12 cellular contexts compared by ENCODE assay signal in genomic region chr5:175460126-175460525, GRCh38. TPM values are rescaled to one million over a fixed set of nuclear protein-coding genes. Genes with fewer than 3 reads are reported as not detected.
A peak's percentile ranks its signal among the peaks of the same experiment; 100 is the strongest.
DNase-seq lines count a peak whose midpoint lies in the region; ATAC-seq, FAIRE-seq and TF ChIP-seq lines count a peak whose summit lies in the region.
"Had no signal": no experiment of that assay in that cellular context is flagged by ENCODE, and none has a peak within 500 bp of the region (broad histone marks: within the 10 kb centered on the region; RNA-seq: fewer than 3 reads in every experiment).

No MANE protein-coding gene starts in this region.

- H3K36me3 ChIP-seq in psoas muscle (ENCODE audit: insufficient read depth in 1 of 2, low read depth in 1 of 2): no peaks in the 10 kb centered on the region
- H3K36me3 ChIP-seq: SJSA1 had no signal

- intact Hi-C loops in psoas muscle (cut with DNase I): loop anchor here in 1 of 2 donors (5.0 kb wide), 1 partner anchor 508 kb away; no protein-coding TSS in a partner anchor

- TF ChIP-seq CTCF in NB4 (IDR thresholded peaks at IDR 0.05; ENCODE audit: low read depth, low read length) (peak; percentile 16), cardiac fibroblast (IDR thresholded peaks at IDR 0.05; ENCODE audit: low read depth, low read length) (peak; percentile 14), psoas muscle (IDR thresholded peaks at IDR 0.05) (peak; percentile 10)

- DNase-seq in NCI-H187 (lab: John Stamatoyannopoulos, UW) (peak; percentile 25 to 28), NCI-H187 treated with DMSO at 0.1 percent for 48 hours (lab: John Stamatoyannopoulos, UW) (no peak), NB4 (ENCODE audit: low read depth) (no peak), cardiac fibroblast (ENCODE audit: low read depth in 2 of 2) (peak; percentile 20 to 29), psoas muscle (no peak), activated T-cell treated with anti-CD3 and anti-CD28 coated beads for 4 hours (no peak), frontal cortex (ENCODE audit: low spot score in 2 of 2) (no peak)
- DNase-seq: cortex of kidney had no signal

- no peak for ATAC-seq in psoas muscle
- no peak for ATAC-seq in GM19452 (IDR thresholded peaks at IDR 0.05; ENCODE audit: unreplicated experiment)

- H3K27ac ChIP-seq in psoas muscle: no peak overlapping the region
- H3K27ac ChIP-seq: SJSA1 had no signal

- no peaks in the 10 kb centered on the region for H3K9me3 ChIP-seq in psoas muscle
- H3K9me3 ChIP-seq: SJSA1 had no signal

- H3K4me1 ChIP-seq in psoas muscle: no peaks in the 10 kb centered on the region

- FAIRE-seq in frontal cortex (lab: Jason Lieb, UNC): no peak

- H3K27me3 ChIP-seq in psoas muscle (ENCODE audit: insufficient read depth in 3 of 3, low read length in 2 of 3): peaks cover 0 to 4% (median 0%) of the 10 kb centered on the region in 3 donors
- H3K27me3 ChIP-seq: SJSA1 had no signal

- WGBS in psoas muscle, 3 donors: 61 to 63% (median 61%) methylated on average over 7 of the region's 7 CpGs

- H3K4me3 ChIP-seq in NB4 (ENCODE audit: low read depth, low read length): no peak overlapping the region
- no peak overlapping the region for H3K4me3 ChIP-seq in cardiac fibroblast (replicated peaks in 1 of 2; ENCODE audit: low read depth in 2 of 2, low read length in 2 of 2)
- H3K4me3 ChIP-seq in psoas muscle: no peak overlapping the region
- H3K4me3 ChIP-seq: SJSA1 had no signal

- no peak for TF ChIP-seq POLR2A in NB4 (IDR thresholded peaks at IDR 0.05; ENCODE audit: extremely low read depth, insufficient read length)

RNA-seq across cellular contexts. Expression of gene DRD1, which starts 16.1 kb away (rescaled TPM):
- total RNA-seq in psoas muscle (under 1 TPM in 1 of 4 donors, not detected in 3; 0.06 TPM), frontal cortex (18.3 TPM)
- polyA plus RNA-seq in psoas muscle: under 1 TPM in 1 of 3 donors, not detected in 2; 0.01 TPM
- total RNA-seq: CD4-positive, CD25-positive, alpha-beta regulatory T cell; pulmonary artery endothelial cell had no signal
- polyA plus RNA-seq: CD4-positive, CD25-positive, alpha-beta regulatory T cell had no signal

RNA-seq across cellular contexts. Expression of gene SFXN1, which starts 18.2 kb away (rescaled TPM):
- total RNA-seq in psoas muscle: 10 to 100 TPM in 3 of 4 donors, 1 to 10 TPM in 1; 8.6 to 25.0 (median 13.7) TPM
- 10 to 100 TPM in 2 of 3 donors, 1 to 10 TPM in 1; 8.7 to 17.2 (median 17.0) TPM for polyA plus RNA-seq in psoas muscle
- total RNA-seq in frontal cortex: 79.5 TPM

Comparison
In these comparisons a context has a peak if more than half of its experiments do, and no peak if none do; other contexts are left out.
1. DNase-seq: peak in NCI-H187 (2 of 2) and cardiac fibroblast (2 of 2); none in NCI-H187 treated with DMSO at 0.1 percent for 48 hours (single experiment), NB4 (single experiment), psoas muscle (0 of 2), activated T-cell treated with anti-CD3 and anti-CD28 coated beads for 4 hours (single experiment) and frontal cortex (0 of 2).
2. RNA of gene DRD1, which starts 16.1 kb away (total RNA-seq): 18.3 TPM in frontal cortex (single experiment); 0.06 TPM in psoas muscle; every median in the first group is over 10 times any median in the second.
3. Peak in every context shown above with its lines, with median percentiles within 50 percentile points of each other: CTCF ChIP-seq.